11 cellular contexts compared by ENCODE assay signal in genomic region chr13:30253830-30254229, GRCh38.
"Had no signal": no experiment of that assay in that cellular context is flagged by ENCODE, and none has a peak within 500 bp of the region (broad histone marks: within the 10 kb centered on the region; RNA-seq: fewer than 3 reads in every experiment).

No MANE protein-coding gene starts in this region.

- H3K27me3 ChIP-seq: breast epithelium, spleen, upper lobe of left lung had no signal

- H3K27ac ChIP-seq: breast epithelium, psoas muscle, spleen, upper lobe of left lung had no signal

- ATAC-seq: psoas muscle, sciatic nerve had no signal

- H3K27me3 Mint-ChIP-seq: stimulated activated naive B cell treated with anti-CD40 and anti-IgM and Interleukin-4, amounts not matched to agents 10 μg/mL and 1 μg/mL and 100 μg/mL, for 72 hours had no signal

- H3K36me3 ChIP-seq: breast epithelium had no signal

- H3K9me3 ChIP-seq: psoas muscle had no signal

- H3K4me3 ChIP-seq: breast epithelium, psoas muscle, spleen, upper lobe of left lung had no signal

- H3K4me1 ChIP-seq: breast epithelium, psoas muscle had no signal

- DNase-seq: hippocampal formation; kidney glomerular epithelial cell; psoas muscle; spleen; stimulated activated CD4-positive, alpha-beta T cell treated with anti-CD3 and anti-CD28 coated beads, Interleukin-1b, Interleukin-23, amount 100 ng/mL, for 48 hours; stimulated activated naive B cell treated with anti-CD40 and anti-IgM and Interleukin-4, amounts not matched to agents 10 μg/mL and 1 μg/mL and 100 μg/mL, for 72 hours; SW 1271; T-helper 9 cell; upper lobe of left lung had no signal

- H3K4me3 Mint-ChIP-seq: stimulated activated naive B cell treated with anti-CD40 and anti-IgM and Interleukin-4, amounts not matched to agents 10 μg/mL and 1 μg/mL and 100 μg/mL, for 72 hours had no signal

- H3K27ac Mint-ChIP-seq: stimulated activated naive B cell treated with anti-CD40 and anti-IgM and Interleukin-4, amounts not matched to agents 10 μg/mL and 1 μg/mL and 100 μg/mL, for 72 hours had no signal
